Comparison of ENCODE assay signal across 17 cellular contexts in the genomic region with DNA sequence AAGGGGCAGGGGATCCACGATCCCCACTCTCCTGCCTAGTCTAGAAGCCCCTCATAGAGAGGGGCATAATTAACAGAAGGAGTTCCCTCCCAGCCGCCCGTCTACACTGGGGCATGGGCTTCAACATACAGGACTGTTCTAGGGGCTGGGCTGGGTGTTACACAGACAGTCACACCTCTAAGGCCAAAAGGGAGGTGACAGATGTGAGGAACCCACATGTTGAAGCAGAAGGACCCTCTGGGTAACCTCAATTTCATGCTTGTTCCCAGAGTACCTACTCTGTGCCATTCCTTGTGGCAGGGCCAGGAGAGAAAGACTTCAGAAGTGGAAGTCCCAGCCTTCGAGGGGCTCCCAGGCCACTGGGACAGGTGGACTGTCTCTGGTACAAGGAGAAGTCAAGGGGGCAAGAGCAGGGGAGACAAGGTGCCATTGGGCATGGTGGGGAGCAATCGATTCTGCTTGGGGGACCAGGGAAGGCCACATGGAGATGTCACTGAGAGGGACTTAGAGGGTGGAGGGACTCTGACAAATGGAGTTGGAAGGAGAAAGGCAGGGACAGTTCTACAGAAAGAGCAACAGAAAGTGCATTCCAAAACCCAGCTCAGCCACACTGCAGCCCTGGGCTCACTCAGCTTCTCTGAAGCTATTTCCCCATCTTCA.
"Had no signal": no experiment of that assay in that cellular context is flagged by ENCODE, and none has a peak within 500 bp of the region (broad histone marks: within the 10 kb centered on the region; RNA-seq: fewer than 3 reads in every experiment).

No MANE protein-coding gene starts in this region.

- H3K27ac Mint-ChIP-seq: activated naive CD4-positive, alpha-beta T cell treated with anti-CD3 and anti-CD28 coated beads for 36 hours; activated T-helper 1 cell treated with anti-CD3 and anti-CD28 coated beads, Interleukin-12 subunit alpha, Interleukin-12 subunit beta, Interleukin-2, Interleukin-4 antibody, amounts not matched to agents 30 ng/mL and 10 ng/mL and 1 ng/mL, durations not matched to agents 14 hours and 24 hours and 36 hours; T-cell had no signal

- H3K9me3 Mint-ChIP-seq: activated naive CD4-positive, alpha-beta T cell treated with anti-CD3 and anti-CD28 coated beads for 36 hours; activated T-helper 1 cell treated with anti-CD3 and anti-CD28 coated beads, Interleukin-12 subunit alpha, Interleukin-12 subunit beta, Interleukin-2, Interleukin-4 antibody, amounts not matched to agents 30 ng/mL and 10 ng/mL and 1 ng/mL, durations not matched to agents 14 hours and 24 hours and 36 hours; T-cell had no signal

- H3K4me3 ChIP-seq: esophagus muscularis mucosa, left lung, psoas muscle, SK-N-MC, stomach, thyroid gland had no signal

- H3K9me3 ChIP-seq: esophagus muscularis mucosa, left lung, psoas muscle, stomach, thyroid gland had no signal

- ATAC-seq: left lung, psoas muscle, T-cell had no signal

- DNase-seq: activated CD4-positive, alpha-beta T cell treated with anti-CD3 and anti-CD28 coated beads for 1 hour; activated CD4-positive, alpha-beta T cell treated with anti-CD3 and anti-CD28 coated beads, Interleukin-2, amount 50 U/mL, for 48 hours; activated naive CD4-positive, alpha-beta T cell treated with anti-CD3 and anti-CD28 coated beads for 36 hours; foreskin fibroblast; left lung; midbrain; nucleus accumbens; stimulated activated CD4-positive, alpha-beta T cell treated with anti-CD3 and anti-CD28 coated beads, Interleukin-15, amount 100 ng/mL, for 24 hours; stimulated activated CD4-positive, alpha-beta T cell treated with anti-CD3 and anti-CD28 coated beads, Interleukin-4, amount 100 ng/mL, for 24 hours; stomach; T1000; thyroid gland had no signal

- H3K36me3 ChIP-seq: esophagus muscularis mucosa, left lung, stomach, thyroid gland had no signal

- H3K4me3 Mint-ChIP-seq: activated naive CD4-positive, alpha-beta T cell treated with anti-CD3 and anti-CD28 coated beads for 36 hours; activated T-helper 1 cell treated with anti-CD3 and anti-CD28 coated beads, Interleukin-12 subunit alpha, Interleukin-12 subunit beta, Interleukin-2, Interleukin-4 antibody, amounts not matched to agents 30 ng/mL and 10 ng/mL and 1 ng/mL, durations not matched to agents 14 hours and 24 hours and 36 hours; T-cell had no signal

- H3K27ac ChIP-seq: left lung, psoas muscle, SK-N-MC, thyroid gland had no signal

- H3K27me3 ChIP-seq: esophagus muscularis mucosa, left lung, stomach, thyroid gland had no signal

- H3K36me3 Mint-ChIP-seq: T-cell had no signal
